In genomic region chr10:116686632-116687031, GRCh38 we compare ENCODE assay signal across 9 cellular contexts.
"Had no signal": no experiment of that assay in that cellular context is flagged by ENCODE, and none has a peak within 500 bp of the region (broad histone marks: within the 10 kb centered on the region; RNA-seq: fewer than 3 reads in every experiment).

No MANE protein-coding gene starts in this region.

- H3K27me3 Mint-ChIP-seq: IgD-negative memory B cell had no signal

- ATAC-seq: HCT116 had no signal

- H2AFZ ChIP-seq: GM23248 had no signal

- H3K4me2 ChIP-seq: KMS-11 had no signal

- DNase-seq: GM23248, H7, Karpas-422, KBM-7 had no signal

- H3K9me3 ChIP-seq: HAP-1 had no signal

- FAIRE-seq: HTR-8/SVneo had no signal

- H3K4me1 ChIP-seq: HAP-1 had no signal

- H3K4me3 ChIP-seq: GM23248, HAP-1 had no signal

- H3K9ac ChIP-seq: GM23248, KMS-11 had no signal

- H3K27ac ChIP-seq: GM23248, KMS-11 had no signal

- H3K36me3 ChIP-seq: HAP-1 had no signal

- H3K27ac Mint-ChIP-seq: IgD-negative memory B cell had no signal

- H3K4me3 Mint-ChIP-seq: IgD-negative memory B cell had no signal
